1 cellular context compared by ENCODE assay signal in genomic region chr1:1662392-1662791, GRCh38.
TF ChIP-seq lines count a peak whose summit lies in the region.

No MANE protein-coding gene starts in this region.

TF ChIP-seq in IMR-90, 13 proteins besides CTCF, POLR2A, EP300 and RAD21:
- TF ChIP-seq CEBPB (IDR thresholded peaks at IDR 0.05; ENCODE audit: low read depth, low read length): peak; percentile 57
